ENCODE assay signal across 1 cellular context in genomic region chrX:101390664-101391525, GRCh38.
TF ChIP-seq lines count a peak whose summit lies in the region.

Gene RPL36A, plus strand, starts transcription at chrX:101391011. Its CDS starts 33 bp downstream, at chrX:101391044.

TF ChIP-seq in SK-N-SH, 30 proteins besides CTCF, POLR2A, EP300 and RAD21 (continued from another document):
- TF ChIP-seq, protein P1, sequence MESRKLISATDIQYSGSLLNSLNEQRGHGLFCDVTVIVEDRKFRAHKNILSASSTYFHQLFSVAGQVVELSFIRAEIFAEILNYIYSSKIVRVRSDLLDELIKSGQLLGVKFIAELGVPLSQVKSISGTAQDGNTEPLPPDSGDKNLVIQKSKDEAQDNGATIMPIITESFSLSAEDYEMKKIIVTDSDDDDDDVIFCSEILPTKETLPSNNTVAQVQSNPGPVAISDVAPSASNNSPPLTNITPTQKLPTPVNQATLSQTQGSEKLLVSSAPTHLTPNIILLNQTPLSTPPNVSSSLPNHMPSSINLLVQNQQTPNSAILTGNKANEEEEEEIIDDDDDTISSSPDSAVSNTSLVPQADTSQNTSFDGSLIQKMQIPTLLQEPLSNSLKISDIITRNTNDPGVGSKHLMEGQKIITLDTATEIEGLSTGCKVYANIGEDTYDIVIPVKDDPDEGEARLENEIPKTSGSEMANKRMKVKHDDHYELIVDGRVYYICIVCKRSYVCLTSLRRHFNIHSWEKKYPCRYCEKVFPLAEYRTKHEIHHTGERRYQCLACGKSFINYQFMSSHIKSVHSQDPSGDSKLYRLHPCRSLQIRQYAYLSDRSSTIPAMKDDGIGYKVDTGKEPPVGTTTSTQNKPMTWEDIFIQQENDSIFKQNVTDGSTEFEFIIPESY (IDR thresholded peaks at IDR 0.05; ENCODE audit: borderline replicate concordance, low read depth) = no peak
- TF ChIP-seq GATA2 (CRISPR knock-in tag; IDR thresholded peaks at IDR 0.05) (peak; percentile 38), SIN3A (IDR thresholded peaks at IDR 0.05; ENCODE audit: borderline replicate concordance, low read depth, low read length) (no peak; the same call in 1 of the 2 replicates), TEAD4 (IDR thresholded peaks at IDR 0.05; ENCODE audit: borderline replicate concordance, insufficient read depth) (no peak), GABPA (IDR thresholded peaks at IDR 0.05; ENCODE audit: low read depth) (peak; percentile 87), SMC3 (IDR thresholded peaks at IDR 0.05; ENCODE audit: low read depth, low read length) (peak; percentile 24; the same call in 1 of the 2 replicates), EZH2phosphoT487 (IDR thresholded peaks at IDR 0.05; ENCODE audit: borderline replicate concordance, low read depth) (no peak), TAF1 (IDR thresholded peaks at IDR 0.05; ENCODE audit: borderline replicate concordance, low read depth, low read length) (peak; percentile 99), NRF1 (IDR thresholded peaks at IDR 0.05; ENCODE audit: low read depth, low read length) (no peak), FOXM1 (IDR thresholded peaks at IDR 0.05; ENCODE audit: low read depth) (no peak), MXI1 (IDR thresholded peaks at IDR 0.05; ENCODE audit: low read depth, low read length) (peak; percentile 60; the same call in 1 of the 2 replicates), FOSL2 (IDR thresholded peaks at IDR 0.05; ENCODE audit: borderline replicate concordance, low read depth) (no peak), RXRA (IDR thresholded peaks at IDR 0.05; ENCODE audit: borderline replicate concordance, low read depth) (no peak; the same call in 1 of the 2 replicates), TCF12 (IDR thresholded peaks at IDR 0.05) (no peak; the same call in 1 of the 2 replicates), JUND (IDR thresholded peaks at IDR 0.05) (no peak), POLR2AphosphoS5 (IDR thresholded peaks at IDR 0.05; ENCODE audit: low read depth, low read length) (peak; percentile 99)
- TF ChIP-seq, protein P2, sequence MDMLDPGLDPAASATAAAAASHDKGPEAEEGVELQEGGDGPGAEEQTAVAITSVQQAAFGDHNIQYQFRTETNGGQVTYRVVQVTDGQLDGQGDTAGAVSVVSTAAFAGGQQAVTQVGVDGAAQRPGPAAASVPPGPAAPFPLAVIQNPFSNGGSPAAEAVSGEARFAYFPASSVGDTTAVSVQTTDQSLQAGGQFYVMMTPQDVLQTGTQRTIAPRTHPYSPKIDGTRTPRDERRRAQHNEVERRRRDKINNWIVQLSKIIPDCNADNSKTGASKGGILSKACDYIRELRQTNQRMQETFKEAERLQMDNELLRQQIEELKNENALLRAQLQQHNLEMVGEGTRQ (IDR thresholded peaks at IDR 0.05; ENCODE audit: borderline replicate concordance, low read depth, low read length) = no peak
- TF ChIP-seq, protein P3, sequence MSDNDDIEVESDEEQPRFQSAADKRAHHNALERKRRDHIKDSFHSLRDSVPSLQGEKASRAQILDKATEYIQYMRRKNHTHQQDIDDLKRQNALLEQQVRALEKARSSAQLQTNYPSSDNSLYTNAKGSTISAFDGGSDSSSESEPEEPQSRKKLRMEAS (IDR thresholded peaks at IDR 0.05; ENCODE audit: low read depth) = peak; percentile 99
- TF ChIP-seq, protein P4, sequence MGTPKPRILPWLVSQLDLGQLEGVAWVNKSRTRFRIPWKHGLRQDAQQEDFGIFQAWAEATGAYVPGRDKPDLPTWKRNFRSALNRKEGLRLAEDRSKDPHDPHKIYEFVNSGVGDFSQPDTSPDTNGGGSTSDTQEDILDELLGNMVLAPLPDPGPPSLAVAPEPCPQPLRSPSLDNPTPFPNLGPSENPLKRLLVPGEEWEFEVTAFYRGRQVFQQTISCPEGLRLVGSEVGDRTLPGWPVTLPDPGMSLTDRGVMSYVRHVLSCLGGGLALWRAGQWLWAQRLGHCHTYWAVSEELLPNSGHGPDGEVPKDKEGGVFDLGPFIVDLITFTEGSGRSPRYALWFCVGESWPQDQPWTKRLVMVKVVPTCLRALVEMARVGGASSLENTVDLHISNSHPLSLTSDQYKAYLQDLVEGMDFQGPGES (IDR thresholded peaks at IDR 0.05; ENCODE audit: low read depth, low read length) = peak; percentile 8; the same call in 1 of the 2 replicates
